ENCODE assay signal across 24 cellular contexts in the genomic region with DNA sequence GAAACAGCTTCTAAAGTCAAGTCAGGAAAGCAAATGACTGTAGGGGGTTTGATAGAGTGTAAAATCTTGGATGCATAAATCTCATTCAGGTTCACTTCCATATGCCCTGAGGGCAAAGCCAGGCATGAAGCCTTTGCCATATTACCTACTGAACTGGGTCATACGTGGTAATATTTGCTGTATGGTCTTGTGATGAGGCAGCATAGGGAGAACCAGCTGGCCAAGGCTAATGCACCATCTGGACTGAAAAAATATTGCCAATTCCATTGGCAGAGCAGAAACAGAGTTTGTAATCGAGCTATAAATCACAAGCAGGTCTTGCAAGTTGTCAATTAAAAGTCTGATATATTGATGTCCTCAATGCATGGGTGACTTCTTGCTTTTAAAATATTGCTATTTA.
DNase-seq lines count a peak whose midpoint lies in the region; ATAC-seq and TF ChIP-seq lines count a peak whose summit lies in the region.
"Had no signal": no experiment of that assay in that cellular context is flagged by ENCODE, and none has a peak within 500 bp of the region (broad histone marks: within the 10 kb centered on the region; RNA-seq: fewer than 3 reads in every experiment).

No MANE protein-coding gene starts in this region.

- H3K9me3 ChIP-seq in transverse colon, result no peaks in the 10 kb centered on the region
- H3K9me3 ChIP-seq: esophagus muscularis mucosa, MG63, neutrophil, tibial nerve had no signal

- no peaks in the 10 kb centered on the region for H3K27me3 Mint-ChIP-seq in CD14-positive monocyte (ENCODE audit: low read depth in 3 of 3)

- no peaks in the 10 kb centered on the region for H3K4me1 Mint-ChIP-seq in CD14-positive monocyte

- no peaks in the 10 kb centered on the region for H3K4me1 ChIP-seq in foreskin keratinocyte
- H3K4me1 ChIP-seq in transverse colon, result no peaks in the 10 kb centered on the region
- H3K4me1 ChIP-seq: esophagus muscularis mucosa, tibial nerve had no signal

- H3K27ac ChIP-seq in foreskin keratinocyte (no peak overlapping the region), transverse colon (no peak overlapping the region)
- H3K27ac ChIP-seq: esophagus muscularis mucosa, neutrophil, skin epidermis, tibial nerve had no signal

- no peak for TF ChIP-seq CTCF in foreskin keratinocyte (conservative IDR thresholded peaks at IDR 0.05)
- no peak for TF ChIP-seq CTCF in CD14-positive monocyte (IDR thresholded peaks at IDR 0.05)
- no peak for TF ChIP-seq CTCF in transverse colon (IDR thresholded peaks at IDR 0.05)

- intact Hi-C loops in CD14-positive monocyte (cut with micrococcal nuclease) (no loop called here), transverse colon (cut with DNase I; ENCODE audit: low total_unique reads) (no loop called here)

- no peak overlapping the region for H3K27ac Mint-ChIP-seq in CD14-positive monocyte

- no peaks in the 10 kb centered on the region for H3K36me3 ChIP-seq in transverse colon
- H3K36me3 ChIP-seq: esophagus muscularis mucosa, MG63, neutrophil, tibial nerve had no signal

- DNase-seq in DMS 273 treated with DMSO at 0.1 percent for 48 hours (lab: John Stamatoyannopoulos, UW) (peak; percentile 97), NCI-H1417 treated with DMSO at 0.1 percent for 48 hours (lab: John Stamatoyannopoulos, UW) (peak; percentile 61), NCI-H524 treated with DMSO at 0.1 percent for 48 hours (lab: John Stamatoyannopoulos, UW) (peak; percentile 87), foreskin keratinocyte (peak in 1 of 2 donors; percentile 5), CD14-positive monocyte (ENCODE audit: low spot score) (no peak), transverse colon (no peak)
- DNase-seq: activated CD4-positive, alpha-beta T cell treated with anti-CD3 and anti-CD28 coated beads for 1 hour; activated CD8-positive, alpha-beta memory T cell treated with anti-CD3 and anti-CD28 coated beads for 24 hours; activated naive CD4-positive, alpha-beta T cell treated with anti-CD3 and anti-CD28 coated beads, Interleukin-2, amount 50 U/mL, for 16 hours; activated T-cell treated with anti-CD3 and anti-CD28 coated beads, Interleukin-2, amount 50 U/mL, for 48 hours; aorta; central memory CD4-positive, alpha-beta T cell; effector memory CD4-positive, alpha-beta T cell; kidney glomerular epithelial cell; MG63; NCI-H2029; RPMI8226; stimulated activated CD4-positive, alpha-beta T cell treated with anti-CD3 and anti-CD28 coated beads, Interleukin-2, amount 100 ng/mL, for 48 hours; stimulated activated naive CD4-positive, alpha-beta T cell treated with Interleukin-2 at 50 U/mL for 16 hours had no signal

- in situ Hi-C loops in transverse colon (cut with MboI; ENCODE audit: low pct_ligation_motif_present in 1 of 4, low pct_unique_long_range_greater_than_20kb in 1 of 4, low sequenced_read_pairs in 3 of 4), result no loop called here

- H3K4me3 Mint-ChIP-seq in CD14-positive monocyte, result no peak overlapping the region

- no peaks in the 10 kb centered on the region for H3K27me3 ChIP-seq in foreskin keratinocyte
- no peaks in the 10 kb centered on the region for H3K27me3 ChIP-seq in transverse colon
- H3K27me3 ChIP-seq: esophagus muscularis mucosa, MG63, neutrophil, tibial nerve had no signal

- WGBS in transverse colon (ENCODE audit: low coverage in 1 of 2), 2 donors, result 63% methylated on average over 2 of the region's 2 CpGs; no CpG with 5 or more reads in 1 of the 2 donors

- H3K4me3 ChIP-seq in transverse colon, result no peak overlapping the region
- H3K4me3 ChIP-seq: esophagus muscularis mucosa, MG63, skin epidermis, tibial nerve had no signal

- H3K36me3 Mint-ChIP-seq in CD14-positive monocyte, result no peaks in the 10 kb centered on the region

- TF ChIP-seq EP300 in transverse colon (IDR thresholded peaks at IDR 0.05; ENCODE audit: low read depth), result no peak

- peak; percentile 29 for ATAC-seq in foreskin keratinocyte
- ATAC-seq in GM21526 (IDR thresholded peaks at IDR 0.05; ENCODE audit: low FRiP score, unreplicated experiment), result no peak

- no peak for TF ChIP-seq POLR2A in transverse colon (IDR thresholded peaks at IDR 0.05)

- no peaks in the 10 kb centered on the region for H3K9me3 Mint-ChIP-seq in CD14-positive monocyte

Comparison
In these comparisons a context has a peak if more than half of its experiments do, and no peak if none do; other contexts are left out.
1. DNase-seq: peak in DMS 273 treated with DMSO at 0.1 percent for 48 hours (single experiment), NCI-H1417 treated with DMSO at 0.1 percent for 48 hours (single experiment) and NCI-H524 treated with DMSO at 0.1 percent for 48 hours (single experiment); none in CD14-positive monocyte (single experiment) and transverse colon (single experiment).